ENCODE assay signal across 29 cellular contexts in genomic region chr11:27735281-27735680, GRCh38. TPM values are rescaled to one million over a fixed set of nuclear protein-coding genes. Genes with fewer than 3 reads are reported as not detected.
"Had no signal": no experiment of that assay in that cellular context is flagged by ENCODE, and none has a peak within 500 bp of the region (broad histone marks: within the 10 kb centered on the region; RNA-seq: fewer than 3 reads in every experiment).

No MANE protein-coding gene starts in this region.

- H3K9me3 ChIP-seq: ascending aorta, heart right ventricle, left ventricle myocardium inferior, psoas muscle, sigmoid colon, upper lobe of left lung, vagina had no signal

- DNase-seq: activated CD4-positive, alpha-beta T cell treated with anti-CD3 and anti-CD28 coated beads for 4 hours; activated CD4-positive, alpha-beta T cell treated with anti-CD3 and anti-CD28 coated beads, Interleukin-2, amount 50 U/mL, for 48 hours; activated CD8-positive, alpha-beta memory T cell treated with anti-CD3 and anti-CD28 coated beads for 24 hours; activated effector memory CD4-positive, alpha-beta T cell treated with Interleukin-2 at 50 U/mL for 16 hours; activated naive CD4-positive, alpha-beta T cell treated with Interleukin-2 at 50 U/mL for 16 hours; effector memory CD8-positive, alpha-beta T cell; foreskin keratinocyte; heart right ventricle; kidney glomerular epithelial cell; left ventricle myocardium inferior; mesendoderm; natural killer cell; occipital lobe; psoas muscle; sigmoid colon; stimulated activated CD4-positive, alpha-beta T cell treated with anti-CD3 and anti-CD28 coated beads, Interleukin-1b, Interleukin-23, amount 100 ng/mL, for 48 hours; stimulated activated CD4-positive, alpha-beta T cell treated with anti-CD3 and anti-CD28 coated beads, Interleukin-4, amount 100 ng/mL, for 4 hours; stimulated activated CD8-positive, alpha-beta memory T cell treated with anti-CD3 and anti-CD28 coated beads, Interleukin-4, amount 100 ng/mL, for 48 hours; stimulated activated naive CD8-positive, alpha-beta T cell treated with anti-CD3 and anti-CD28 coated beads, Interleukin-15, amount 100 ng/mL, for 72 hours; substantia nigra; T-helper 9 cell; upper lobe of left lung had no signal

- H3K4me3 ChIP-seq: ascending aorta, heart right ventricle, left ventricle myocardium inferior, lung, neural progenitor cell, psoas muscle, sigmoid colon, smooth muscle cell, upper lobe of left lung, vagina had no signal

- H3K36me3 ChIP-seq: ascending aorta, heart right ventricle, left ventricle myocardium inferior, neural progenitor cell, sigmoid colon, upper lobe of left lung, vagina had no signal

- H3K27me3 ChIP-seq: ascending aorta, neural progenitor cell, sigmoid colon, upper lobe of left lung, vagina had no signal

- H3K4me1 ChIP-seq: ascending aorta, foreskin keratinocyte, heart right ventricle, left ventricle myocardium inferior, parathyroid adenoma, psoas muscle, sigmoid colon, upper lobe of left lung, vagina had no signal

- H3K27ac ChIP-seq: ascending aorta, foreskin keratinocyte, heart right ventricle, left ventricle myocardium inferior, neural progenitor cell, parathyroid adenoma, psoas muscle, sigmoid colon, upper lobe of left lung, vagina, VCaP had no signal

RNA-seq across cellular contexts. Expression of gene BDNF, which starts 35.0 kb away (rescaled TPM):
- total RNA-seq: natural killer cell had no signal
